10 cellular contexts compared by ENCODE assay signal in genomic region chr13:98503175-98504028, GRCh38.
DNase-seq lines count a peak whose midpoint lies in the region; ATAC-seq lines count a peak whose summit lies in the region.
"Had no signal": no experiment of that assay in that cellular context is flagged by ENCODE, and none has a peak within 500 bp of the region (broad histone marks: within the 10 kb centered on the region; RNA-seq: fewer than 3 reads in every experiment).

No MANE protein-coding gene starts in this region.

- no peaks in the 10 kb centered on the region for H3K27me3 ChIP-seq in CD8-positive, alpha-beta memory T cell (ENCODE audit: insufficient read depth, low read length, poor library complexity, severe bottlenecking)
- no peaks in the 10 kb centered on the region for H3K27me3 ChIP-seq in neuronal stem cell (ENCODE audit: control insufficient read depth in 3 of 3, insufficient read depth in 3 of 3, low read depth in 1 of 3, low read length in 3 of 3)
- H3K27me3 ChIP-seq: SJSA1 had no signal

- H3K36me3 Mint-ChIP-seq in CD8-positive, alpha-beta memory T cell: peaks cover 0 to 59% (median 3%) of the 10 kb centered on the region in 3 donors

- H2AK5ac ChIP-seq in neuronal stem cell (ENCODE audit: low read depth, low read length): no peak overlapping the region

- H4K8ac ChIP-seq in neuronal stem cell (ENCODE audit: low read depth, low read length): no peak overlapping the region

- peaks cover 11% of the 10 kb centered on the region for H3K79me1 ChIP-seq in neuronal stem cell (ENCODE audit: low read depth, low read length)

- H3K9me3 Mint-ChIP-seq in CD8-positive, alpha-beta memory T cell: no peaks in the 10 kb centered on the region

- CTCF ChIA-PET in CD8-positive, alpha-beta memory T cell (lab: Charles Lee): no interaction called here

- H3K27ac ChIP-seq in CD8-positive, alpha-beta memory T cell (ENCODE audit: low read depth, low read length): no peak overlapping the region
- H3K27ac ChIP-seq in neuronal stem cell (replicated peaks; ENCODE audit: low read length): no peak overlapping the region
- H3K27ac ChIP-seq: SJSA1 had no signal

- no peak overlapping the region for H2AFZ ChIP-seq in neuronal stem cell (ENCODE audit: low read length)

- H3K14ac ChIP-seq in neuronal stem cell (ENCODE audit: low read length): no peak overlapping the region

- no peak overlapping the region for H3K4me3 ChIP-seq in CD8-positive, alpha-beta memory T cell (ENCODE audit: low read length)
- H3K4me3 ChIP-seq in neuronal stem cell (ENCODE audit: low read length in 2 of 2): no peak overlapping the region
- H3K4me3 ChIP-seq: SJSA1 had no signal

- H2BK12ac ChIP-seq in neuronal stem cell (ENCODE audit: low read length): no peak overlapping the region

- H3K4me1 ChIP-seq in CD8-positive, alpha-beta memory T cell (ENCODE audit: insufficient read depth, low read length): peaks cover 35% of the 10 kb centered on the region
- H3K4me1 ChIP-seq in neuronal stem cell (ENCODE audit: control insufficient read depth in 2 of 2, insufficient read depth in 1 of 2, low read depth in 1 of 2, low read length in 2 of 2): peaks cover 11 to 22% of the 10 kb centered on the region in 2 donors

- H3K4me2 ChIP-seq in neuronal stem cell (ENCODE audit: insufficient read depth, low read length, poor library complexity, severe bottlenecking): no peak overlapping the region

- H4K91ac ChIP-seq in neuronal stem cell (ENCODE audit: low read depth, low read length, poor library complexity): no peak overlapping the region

- H3K23ac ChIP-seq in neuronal stem cell (ENCODE audit: low read depth, low read length, poor library complexity): no peak overlapping the region

- H3K4me1 Mint-ChIP-seq in CD8-positive, alpha-beta memory T cell: peaks cover 67 to 94% (median 88%) of the 10 kb centered on the region in 3 donors

- DNase-seq in CD8-positive, alpha-beta memory T cell: no peak
- DNase-seq in amniotic epithelial cell (ENCODE audit: low read depth) (peak; percentile 24), hepatic stellate cell (ENCODE audit: low spot score) (peak; percentile 60), retina (peak; percentile 2), T-helper 2 cell (no peak), neuronal stem cell (ENCODE audit: low spot score) (no peak), GM19240 (ENCODE audit: insufficient read length, low spot score) (no peak)
- DNase-seq: DMS 273 treated with DMSO at 0.1 percent for 48 hours had no signal

- no peak overlapping the region for H2BK15ac ChIP-seq in neuronal stem cell (ENCODE audit: low read length)

- no peak overlapping the region for H3K18ac ChIP-seq in neuronal stem cell (ENCODE audit: low read length)

- H3K27me3 Mint-ChIP-seq in CD8-positive, alpha-beta memory T cell: no peaks in the 10 kb centered on the region

- H3K27ac Mint-ChIP-seq in CD8-positive, alpha-beta memory T cell: peak overlapping the region in 5 of 8 donors; percentile 30 to 80 (median 72)

- H3K9ac ChIP-seq in neuronal stem cell (ENCODE audit: low read depth, low read length, poor library complexity): no peak overlapping the region

- H3K4me3 Mint-ChIP-seq in CD8-positive, alpha-beta memory T cell: peak overlapping the region in 4 of 7 donors; percentile 1 to 73 (median 24)

- POLR2A ChIA-PET in CD8-positive, alpha-beta memory T cell (lab: Charles Lee): no interaction called here

- no CpG with 5 or more reads among the region's 10 CpGs for WGBS in neuronal stem cell (ENCODE audit: extremely low coverage in 2 of 2, insufficient read length in 2 of 2, insufficient replicate concordance in 1 of 2), 2 donors

- ATAC-seq in GM18873 (IDR thresholded peaks at IDR 0.05; ENCODE audit: low FRiP score, unreplicated experiment): no peak

- no peak overlapping the region for H2BK120ac ChIP-seq in neuronal stem cell (ENCODE audit: low read depth, low read length)

- H2BK5ac ChIP-seq in neuronal stem cell (ENCODE audit: low read length): no peak overlapping the region

- H3K9me3 ChIP-seq in CD8-positive, alpha-beta memory T cell (ENCODE audit: low read length): no peaks in the 10 kb centered on the region
- peaks cover 4 to 9% of the 10 kb centered on the region in 2 donors for H3K9me3 ChIP-seq in neuronal stem cell (replicated peaks in 1 of 2; ENCODE audit: control insufficient read depth in 2 of 2, insufficient read depth in 1 of 2, low read depth in 1 of 2, low read length in 2 of 2)
- H3K9me3 ChIP-seq: SJSA1 had no signal

- peaks cover 5% of the 10 kb centered on the region for H3K36me3 ChIP-seq in CD8-positive, alpha-beta memory T cell (ENCODE audit: insufficient read depth, low read length)
- H3K36me3 ChIP-seq in neuronal stem cell (replicated peaks in 1 of 2; ENCODE audit: control insufficient read depth in 2 of 2, insufficient read depth in 2 of 2, low read length in 2 of 2): peaks cover 14 to 33% of the 10 kb centered on the region in 2 donors

- H3K4ac ChIP-seq in neuronal stem cell (ENCODE audit: low read length): no peak overlapping the region

Comparison
In these comparisons a context has a peak if more than half of its experiments do, and no peak if none do; other contexts are left out.
1. DNase-seq: peak in amniotic epithelial cell (single experiment), hepatic stellate cell (single experiment) and retina (single experiment); none in CD8-positive, alpha-beta memory T cell (0 of 5), T-helper 2 cell (0 of 5), neuronal stem cell (single experiment) and GM19240 (single experiment).